Comparison of ENCODE assay signal across 8 cellular contexts in the genomic region with DNA sequence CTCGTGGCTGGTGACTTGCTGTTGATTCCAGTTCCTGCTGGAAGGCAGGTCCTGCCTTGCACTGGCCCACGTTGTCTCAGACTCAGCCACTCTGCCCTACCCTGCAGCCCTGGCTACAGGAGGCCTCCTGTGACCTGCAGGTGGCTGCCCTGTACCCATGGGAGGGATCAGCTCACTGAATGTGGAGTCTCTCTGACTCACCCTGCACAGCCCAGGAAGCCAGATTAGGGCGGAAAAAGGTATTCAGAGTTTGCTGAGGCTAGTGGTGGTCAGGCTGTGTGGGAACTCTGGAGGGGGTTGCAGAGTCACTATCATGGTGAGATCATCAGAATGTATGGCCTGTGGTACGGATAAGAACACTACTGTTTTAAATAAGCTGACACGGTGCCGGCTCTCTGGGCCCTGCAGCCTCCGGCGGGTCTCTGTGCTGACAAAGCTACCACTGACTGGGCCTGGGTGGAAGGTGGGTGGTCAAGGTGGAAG. TPM values are rescaled to one million over a fixed set of nuclear protein-coding genes. Genes with fewer than 3 reads are reported as not detected.
A peak's percentile ranks its signal among the peaks of the same experiment; 100 is the strongest.
DNase-seq lines count a peak whose midpoint lies in the region; ATAC-seq and TF ChIP-seq lines count a peak whose summit lies in the region.

No MANE protein-coding gene starts in this region.

- H3K27me3 Mint-ChIP-seq in type B pancreatic cell = no peaks in the 10 kb centered on the region

- H3K27ac Mint-ChIP-seq in type B pancreatic cell = peak overlapping the region; percentile 70

- H3K9me3 Mint-ChIP-seq in type B pancreatic cell = no peaks in the 10 kb centered on the region

- ATAC-seq in GM18511 (IDR thresholded peaks at IDR 0.05; ENCODE audit: unreplicated experiment) = no peak

- no peak overlapping the region for H3K4me3 Mint-ChIP-seq in type B pancreatic cell

- H3K4me3 ChIP-seq in BE2C (ENCODE audit: low read depth, low read length) (no peak overlapping the region), vagina (no peak overlapping the region)

- H3K9me3 ChIP-seq in BE2C (no peaks in the 10 kb centered on the region), vagina (no peaks in the 10 kb centered on the region)

- H3K4me1 ChIP-seq in BE2C = peaks cover 17% of the 10 kb centered on the region
- H3K4me1 ChIP-seq in vagina = peaks cover 15% of the 10 kb centered on the region

- peak; percentile 37 for DNase-seq in BE2C
- peak; percentile 90 for DNase-seq in HT-29 (ENCODE audit: low spot score)
- peak; percentile 80 for DNase-seq in activated CD8-positive, alpha-beta memory T cell treated with anti-CD3 and anti-CD28 coated beads, Interleukin-2, amount 50 U/mL, for 48 hours
- DNase-seq in iPS DF 19.7 (ENCODE audit: low read depth, low spot score) = peak; percentile 30
- no peak for DNase-seq in type B pancreatic cell (ENCODE audit: extremely low spot score, unreplicated experiment)
- no peak for DNase-seq in activated gamma-delta T cell (lab: John Stamatoyannopoulos, UW)
- DNase-seq in vagina (ENCODE audit: extremely low spot score in 2 of 2) = no peak

- no peaks in the 10 kb centered on the region for H3K36me3 Mint-ChIP-seq in type B pancreatic cell

- intact Hi-C loops in vagina (cut with DNase I) = no loop called here

- H3K36me3 ChIP-seq in BE2C = peaks cover 8% of the 10 kb centered on the region; the same call in 1 of the 2 replicates
- H3K36me3 ChIP-seq in vagina = peaks cover 0 to 14% of the 10 kb centered on the region in 2 donors

- TF ChIP-seq POLR2A in vagina (IDR thresholded peaks at IDR 0.05) = no peak

- peaks cover 16% of the 10 kb centered on the region for H3K4me1 Mint-ChIP-seq in type B pancreatic cell (ENCODE audit: unreplicated experiment)

- TF ChIP-seq CTCF in BE2C (IDR thresholded peaks at IDR 0.05; ENCODE audit: low read depth, low read length) (no peak; the same call in 1 of the 2 replicates), type B pancreatic cell (conservative IDR thresholded peaks at IDR 0.05) (no peak), vagina (IDR thresholded peaks at IDR 0.05) (no peak)

- H3K27me3 ChIP-seq in BE2C (no peaks in the 10 kb centered on the region), vagina (no peaks in the 10 kb centered on the region)

- H3K27ac ChIP-seq in vagina = no peak overlapping the region

RNA-seq across cellular contexts. Expression of gene PYGB, which starts 24.7 kb away (rescaled TPM):
- polyA plus RNA-seq in BE2C (2012; ENCODE audit: insufficient read depth, insufficient read length, low read depth) = 58.6 TPM
- 629 and 663 TPM in 2 replicates for total RNA-seq in HT-29 (2014; rRNA removed; shearing (Covaris generic))
- 39.3 and 52.2 TPM in 2 replicates for total RNA-seq in type B pancreatic cell (ENCODE audit: low replicate concordance)
- 117 TPM for total RNA-seq in vagina

RNA-seq across cellular contexts. Expression of gene ENTPD6, which starts 27.7 kb away (rescaled TPM):
- 91.1 TPM for polyA plus RNA-seq in BE2C (2012; ENCODE audit: insufficient read depth, insufficient read length, low read depth)
- total RNA-seq in HT-29 (2014; rRNA removed; shearing (Covaris generic)) = 206 and 211 TPM in 2 replicates
- total RNA-seq in type B pancreatic cell (ENCODE audit: low replicate concordance) (64.1 and 78.3 TPM in 2 replicates), vagina (51.3 TPM)

Comparison
In these comparisons a context has a peak if more than half of its experiments do, and no peak if none do; other contexts are left out.
1. DNase-seq: peak in BE2C (single experiment), HT-29 (single experiment), activated CD8-positive, alpha-beta memory T cell treated with anti-CD3 and anti-CD28 coated beads, Interleukin-2, amount 50 U/mL, for 48 hours (single experiment) and iPS DF 19.7 (single experiment); none in type B pancreatic cell (single experiment), activated gamma-delta T cell (single experiment) and vagina (0 of 2).